In genomic region chr1:202189012-202189790, GRCh38 we compare ENCODE assay signal across 7 cellular contexts. TPM values are rescaled to one million over a fixed set of nuclear protein-coding genes. Genes with fewer than 3 reads are reported as not detected.
DNase-seq lines count a peak whose midpoint lies in the region; ATAC-seq and TF ChIP-seq lines count a peak whose summit lies in the region.

No MANE protein-coding gene starts in this region.

- DNase-seq in GM12864 (ENCODE audit: low read depth) (no peak), M059J (ENCODE audit: low read depth) (peak; percentile 62), T-helper 9 cell (peak; percentile 84), anterior cingulate cortex (lab: John Stamatoyannopoulos, UW) (peak in 53 of 58 donors; percentile 2 to 86 (median 27)), hepatocyte (ENCODE audit: low spot score) (peak; percentile 89)
- DNase-seq in stimulated activated CD4-positive, alpha-beta T cell treated with anti-CD3 and anti-CD28 coated beads, Interleukin-12 subunit alpha, Interleukin-12 subunit beta, amount 100 ng/mL, for 4 hours: peak; percentile 83

- no peaks in the 10 kb centered on the region for H3K36me3 ChIP-seq in hepatocyte (replicated peaks; ENCODE audit: insufficient read depth, low read depth)

- peak; percentile 85 for TF ChIP-seq CTCF in GM12864 (IDR thresholded peaks at IDR 0.05; ENCODE audit: low read depth, low read length, missing control alignments)
- peak; percentile 75 for TF ChIP-seq CTCF in hepatocyte (IDR thresholded peaks at IDR 0.05; ENCODE audit: poor library complexity)

- H2AFZ ChIP-seq in hepatocyte: no peak overlapping the region

- no peaks in the 10 kb centered on the region for H3K79me2 ChIP-seq in hepatocyte

- H3K9me3 ChIP-seq in hepatocyte (ENCODE audit: low read depth): no peaks in the 10 kb centered on the region

- H3K27me3 ChIP-seq in hepatocyte: peaks cover 9% of the 10 kb centered on the region

- peak overlapping the region; percentile 90 for H3K27ac ChIP-seq in hepatocyte

- no peak for ATAC-seq in HG03442 (IDR thresholded peaks at IDR 0.05; ENCODE audit: unreplicated experiment)

- peaks cover 22% of the 10 kb centered on the region for H3K4me1 ChIP-seq in hepatocyte (ENCODE audit: insufficient read depth)

- H3K4me2 ChIP-seq in hepatocyte: peak overlapping the region; percentile 35

- H3K9me2 ChIP-seq in hepatocyte (replicated peaks; ENCODE audit: insufficient read depth): no peaks in the 10 kb centered on the region

- 58% methylated on average over 19 of the region's 19 CpGs for WGBS in hepatocyte (ENCODE audit: low lambda C conversion rate, missing lambda C conversion rate)

- no peaks in the 10 kb centered on the region for H4K20me1 ChIP-seq in hepatocyte (ENCODE audit: insufficient read depth, poor library complexity, severe bottlenecking)

- no peak overlapping the region for H3K4me3 ChIP-seq in GM12864 (ENCODE audit: low read depth, low read length)
- H3K4me3 ChIP-seq in hepatocyte: no peak overlapping the region

RNA-seq across cellular contexts. Expression of gene LGR6, which starts 4.4 kb away (rescaled TPM):
- not detected in 2 replicates for total RNA-seq in M059J (2014; rRNA removed; shearing (Covaris generic))
- 0.32 and 0.80 TPM in 2 replicates for total RNA-seq in hepatocyte
- 1.1 and 1.5 TPM in 2 replicates for polyA plus RNA-seq in hepatocyte

RNA-seq across cellular contexts. Expression of gene PTPN7, which starts 28.8 kb away (rescaled TPM):
- total RNA-seq in M059J (2014; rRNA removed; shearing (Covaris generic)): not detected in 2 replicates
- total RNA-seq in hepatocyte: not detected in 2 replicates
- 0.35 and 0.41 TPM in 2 replicates for polyA plus RNA-seq in hepatocyte

RNA-seq across cellular contexts. Expression of gene ARL8A, which starts 44.7 kb away (rescaled TPM):
- total RNA-seq in M059J (2014; rRNA removed; shearing (Covaris generic)): 15.3 and 24.7 TPM in 2 replicates
- 28.9 and 32.7 TPM in 2 replicates for total RNA-seq in hepatocyte
- 56.0 and 65.9 TPM in 2 replicates for polyA plus RNA-seq in hepatocyte
